Comparison of ENCODE assay signal across 22 cellular contexts in genomic region chr22:44807232-44807631, GRCh38. TPM values are rescaled to one million over a fixed set of nuclear protein-coding genes. Genes with fewer than 3 reads are reported as not detected.
DNase-seq lines count a peak whose midpoint lies in the region; ATAC-seq, FAIRE-seq and TF ChIP-seq lines count a peak whose summit lies in the region.
"Had no signal": no experiment of that assay in that cellular context is flagged by ENCODE, and none has a peak within 500 bp of the region (broad histone marks: within the 10 kb centered on the region; RNA-seq: fewer than 3 reads in every experiment).

No MANE protein-coding gene starts in this region.

- H3K4me3 ChIP-seq in GM23338 (no peak overlapping the region; the same call in 1 of the 2 replicates), neuronal stem cell (ENCODE audit: low read length in 2 of 2) (no peak overlapping the region)
- H3K4me3 ChIP-seq: A549, BLaER1, GM12878, GM23248, K562 had no signal

- H3F3A ChIP-seq in GM23338 (replicated peaks; ENCODE audit: low read depth): no peaks in the 10 kb centered on the region; the same call in none of the 2 replicates

- H3K27me3 ChIP-seq in GM23338 (ENCODE audit: insufficient read depth): no peaks in the 10 kb centered on the region
- H3K27me3 ChIP-seq in neuronal stem cell (ENCODE audit: control insufficient read depth in 3 of 3, insufficient read depth in 3 of 3, low read depth in 1 of 3, low read length in 3 of 3): peaks cover 0 to 19% (median 0%) of the 10 kb centered on the region in 3 experiments
- H3K27me3 ChIP-seq: BLaER1 had no signal

- peaks cover 17% of the 10 kb centered on the region for H3K27me3 Mint-ChIP-seq in GM23338 (ENCODE audit: insufficient read depth, low read depth, poor library complexity)
- no peaks in the 10 kb centered on the region for H3K27me3 Mint-ChIP-seq in WTC11 (ENCODE audit: low read depth)

- H3K23ac ChIP-seq in neuronal stem cell (ENCODE audit: low read depth, low read length, poor library complexity): no peak overlapping the region

- H3K4me3 Mint-ChIP-seq in GM23338 (no peak overlapping the region; the same call in 2 of the 3 replicates), WTC11 (0 out of 2 replicates have a peak overlapping the region, but pooled peaks have one; percentile 18)
- H3K4me3 Mint-ChIP-seq: CD14-positive monocyte; CD4-positive, alpha-beta memory T cell; HFFc6 had no signal

- no peak overlapping the region for H3K9ac ChIP-seq in neuronal stem cell (ENCODE audit: low read depth, low read length, poor library complexity)
- H3K9ac ChIP-seq: BLaER1, GM23248 had no signal

- ATAC-seq in GM23338 (peak; percentile 88), WTC11 (peak; percentile 83), GM19397 (IDR thresholded peaks at IDR 0.05; ENCODE audit: unreplicated experiment) (no peak)
- ATAC-seq: A549, GM12878, HCT116, K562 had no signal

- no peaks in the 10 kb centered on the region for H3K79me2 ChIP-seq in GM23338 (replicated peaks; ENCODE audit: insufficient read depth)

- no peak for TF ChIP-seq CTCF in GM23338 (conservative IDR thresholded peaks at IDR 0.05; ENCODE audit: low read depth in 2 of 2)
- no peak for TF ChIP-seq CTCF in WTC11 (IDR thresholded peaks at IDR 0.05)
- TF ChIP-seq CTCF in GM10266 (IDR thresholded peaks at IDR 0.05; ENCODE audit: control insufficient read depth, insufficient read depth, low read depth, missing control alignments): no peak

- peaks cover 7% of the 10 kb centered on the region for H4K20me1 ChIP-seq in GM23338 (replicated peaks; ENCODE audit: insufficient read depth)
- H4K20me1 ChIP-seq: BLaER1 had no signal

- no peak overlapping the region for H3K4ac ChIP-seq in neuronal stem cell (ENCODE audit: low read length)

- H3K4me1 Mint-ChIP-seq in GM23338 (peaks cover 28% of the 10 kb centered on the region), WTC11 (peaks cover 24% of the 10 kb centered on the region)

- POLR2A ChIA-PET in WTC11 (lab: Charles Lee): no interaction called here

- H3K79me1 ChIP-seq in neuronal stem cell (ENCODE audit: low read depth, low read length): peaks cover 2% of the 10 kb centered on the region

- no peak overlapping the region for H2AFZ ChIP-seq in GM23338
- no peak overlapping the region for H2AFZ ChIP-seq in neuronal stem cell (ENCODE audit: low read length)
- H2AFZ ChIP-seq: GM23248 had no signal

- H3K4me2 ChIP-seq in GM23338 (peak overlapping the region; percentile 70), neuronal stem cell (ENCODE audit: insufficient read depth, low read length, poor library complexity, severe bottlenecking) (no peak overlapping the region)
- H3K4me2 ChIP-seq: A549 had no signal

- peaks cover 5% of the 10 kb centered on the region for H3K9me3 Mint-ChIP-seq in GM23338
- peaks cover 5% of the 10 kb centered on the region for H3K9me3 Mint-ChIP-seq in WTC11
- H3K9me3 Mint-ChIP-seq: HFFc6 had no signal

- no peak overlapping the region for H3K18ac ChIP-seq in neuronal stem cell (ENCODE audit: low read length)

- no peak overlapping the region for H2AK5ac ChIP-seq in neuronal stem cell (ENCODE audit: low read depth, low read length)

- H3K27ac Mint-ChIP-seq in GM23338 (no peak overlapping the region), WTC11 (peak overlapping the region; percentile 78)
- H3K27ac Mint-ChIP-seq: CD14-positive monocyte; CD4-positive, alpha-beta memory T cell; HFFc6 had no signal

- no peak for FAIRE-seq in H54 (lab: Jason Lieb, UNC)
- FAIRE-seq: A549, GM12878, GM19239, HTR-8/SVneo, K562 had no signal

- H3K36me3 Mint-ChIP-seq in GM23338 (ENCODE audit: low read depth): peaks cover 33% of the 10 kb centered on the region
- peaks cover 27% of the 10 kb centered on the region for H3K36me3 Mint-ChIP-seq in WTC11
- H3K36me3 Mint-ChIP-seq: CD14-positive monocyte; CD4-positive, alpha-beta memory T cell had no signal

- H3K14ac ChIP-seq in neuronal stem cell (ENCODE audit: low read length): no peak overlapping the region

- no peaks in the 10 kb centered on the region for H3K9me2 ChIP-seq in GM23338 (ENCODE audit: insufficient read depth)

- H4K8ac ChIP-seq in neuronal stem cell (ENCODE audit: low read depth, low read length): peak overlapping the region; percentile 19

- no peak overlapping the region for H2BK120ac ChIP-seq in neuronal stem cell (ENCODE audit: low read depth, low read length)

- no peak for TF ChIP-seq POLR2A in H54 (IDR thresholded peaks at IDR 0.05; ENCODE audit: low read depth, low read length)

- no peak overlapping the region for H4K91ac ChIP-seq in neuronal stem cell (ENCODE audit: low read depth, low read length, poor library complexity)

- WGBS in neuronal stem cell (ENCODE audit: extremely low coverage in 2 of 2, insufficient read length in 2 of 2, insufficient replicate concordance in 1 of 2), 2 donors: no CpG with 5 or more reads among the region's 7 CpGs

- no peak overlapping the region for H2BK5ac ChIP-seq in neuronal stem cell (ENCODE audit: low read length)

- H3K9me3 ChIP-seq in neuronal stem cell (replicated peaks in 1 of 2; ENCODE audit: control insufficient read depth in 2 of 2, insufficient read depth in 1 of 2, low read depth in 1 of 2, low read length in 2 of 2): no peaks in the 10 kb centered on the region
- H3K9me3 ChIP-seq: A549, BLaER1 had no signal

- CTCF ChIA-PET in WTC11 (lab: Charles Lee): interaction anchor here (0.6 to 1.6 kb wide), 12 partner anchors 10 to 201 kb away, joined by 3 to 13 read pairs (median 4); no protein-coding TSS in a partner anchor

- H3K4me1 ChIP-seq in GM23338 (ENCODE audit: insufficient read depth) (peaks cover 14% of the 10 kb centered on the region), neuronal stem cell (ENCODE audit: control insufficient read depth in 2 of 2, insufficient read depth in 1 of 2, low read depth in 1 of 2, low read length in 2 of 2) (peaks cover 0 to 7% of the 10 kb centered on the region in 2 donors)
- H3K4me1 ChIP-seq: A549 had no signal

- H3K36me3 ChIP-seq in GM23338 (ENCODE audit: insufficient read depth) (no peaks in the 10 kb centered on the region; the same call in 1 of the 2 replicates), neuronal stem cell (replicated peaks in 1 of 2; ENCODE audit: control insufficient read depth in 2 of 2, insufficient read depth in 2 of 2, low read length in 2 of 2) (no peaks in the 10 kb centered on the region)
- H3K36me3 ChIP-seq: BLaER1 had no signal

- H2BK12ac ChIP-seq in neuronal stem cell (ENCODE audit: low read length): no peak overlapping the region

- H3K27ac ChIP-seq in GM23338 (ENCODE audit: low read depth) (peak overlapping the region; percentile 63; the same call in 1 of the 2 replicates), neuronal stem cell (replicated peaks; ENCODE audit: low read length) (no peak overlapping the region)
- H3K27ac ChIP-seq: 22Rv1, A549, BLaER1, GM23248 had no signal

- DNase-seq in GM23338 (ENCODE audit: low spot score): peak; percentile 72
- DNase-seq in WTC11 (ENCODE audit: low spot score): peak; percentile 45
- peak; percentile 63 for DNase-seq in iPS DF 19.7 (ENCODE audit: low read depth, low spot score)
- DNase-seq in neuronal stem cell (ENCODE audit: low spot score): no peak
- no peak for DNase-seq in GM10266 (ENCODE audit: extremely low spot score)
- DNase-seq in H54 (ENCODE audit: insufficient read length, low spot score): no peak
- DNase-seq: CD4-positive, alpha-beta memory T cell; DMS79 treated with DMSO at 0.1 percent for 48 hours; GF-D8; GM23248; HFFc6; IMR-90 had no signal

- H2BK15ac ChIP-seq in neuronal stem cell (ENCODE audit: low read length): no peak overlapping the region

TF ChIP-seq in WTC11, 78 proteins besides CTCF, POLR2A, EP300 and RAD21 (continues in another document):
- TF ChIP-seq PRDM15 (CRISPR knock-in tag; IDR thresholded peaks at IDR 0.05) (no peak), SOX15 (CRISPR knock-in tag; IDR thresholded peaks at IDR 0.05) (no peak), FOXK1 (CRISPR knock-in tag; IDR thresholded peaks at IDR 0.05) (no peak)

RNA-seq across cellular contexts. Expression of gene ARHGAP8, which starts 54.9 kb away (rescaled TPM):
- 45.4 and 62.8 TPM in 2 replicates for total RNA-seq in GM23338 (2014; rRNA removed; shearing (Covaris generic))
- 60.8 and 64.9 TPM in 2 replicates for polyA plus RNA-seq in GM23338 (2016; fragmentation: Nextera tagmentation; extraction: Ambion mirVana)
- total RNA-seq in WTC11 (2021): 50.5 to 61.4 TPM (median 58.0 TPM) in 3 replicates
- polyA plus RNA-seq in neuronal stem cell (2013, experiment 1 of 2): 4.1 TPM
- 4.2 TPM for polyA plus RNA-seq in neuronal stem cell (2013, experiment 2 of 2)
- total RNA-seq: GM12878, HFFc6 had no signal
- polyA plus RNA-seq: CD14-positive monocyte; CD4-positive, alpha-beta memory T cell; GM23248 had no signal

Comparison
In these comparisons a context has a peak if more than half of its experiments do, and no peak if none do; other contexts are left out.
1. DNase-seq: peak in GM23338 (single experiment), WTC11 (single experiment) and iPS DF 19.7 (single experiment); none in neuronal stem cell (single experiment), GM10266 (single experiment) and H54 (single experiment).